In the genomic region with DNA sequence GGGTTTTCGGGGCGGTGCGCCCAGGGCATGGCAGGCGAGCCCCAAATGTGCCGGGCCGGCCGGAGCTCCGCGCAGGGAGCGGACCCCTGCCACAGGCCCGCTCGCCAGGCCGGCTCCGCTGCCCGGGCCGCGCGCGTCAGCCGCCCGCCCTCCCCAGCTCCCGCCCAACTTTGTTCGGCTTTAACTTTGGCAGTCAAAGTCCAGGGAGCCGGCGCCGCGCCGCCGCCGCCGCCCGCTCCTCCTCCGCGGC, we compare ENCODE assay signal across 8 cellular contexts. TPM values are rescaled to one million over a fixed set of nuclear protein-coding genes. Genes with fewer than 3 reads are reported as not detected.
DNase-seq lines count a peak whose midpoint lies in the region; ATAC-seq, FAIRE-seq and TF ChIP-seq lines count a peak whose summit lies in the region.

No MANE protein-coding gene starts in this region.

- peak overlapping the region; percentile 94 for H3K27ac Mint-ChIP-seq in activated CD8-positive, alpha-beta T cell treated with anti-CD3 and anti-CD28 coated beads for 36 hours
- peak overlapping the region; percentile 80 to 99 (median 94) for H3K27ac Mint-ChIP-seq in naive thymus-derived CD4-positive, alpha-beta T cell

- intact Hi-C loops in activated CD8-positive, alpha-beta T cell treated with anti-CD3 and anti-CD28 coated beads for 36 hours (cut with micrococcal nuclease): no loop called here
- intact Hi-C loops in esophagus squamous epithelium (cut with DNase I): no loop called here
- intact Hi-C loops in naive thymus-derived CD4-positive, alpha-beta T cell (cut with micrococcal nuclease): loop anchor here (1.0 to 10.0 kb wide), 21 partner anchors 9 to 1989 kb away; a partner anchor contains a TSS

- WGBS in esophagus squamous epithelium, 2 donors: no CpG with 5 or more reads among the region's 34 CpGs

- peak overlapping the region; percentile 92 to 97 (median 94) for H3K27ac ChIP-seq in esophagus squamous epithelium
- peak overlapping the region; percentile 96 for H3K27ac ChIP-seq in naive thymus-derived CD4-positive, alpha-beta T cell (ENCODE audit: low read depth, low read length)

- H3K27me3 ChIP-seq in BE2C (no peaks in the 10 kb centered on the region), esophagus squamous epithelium (no peaks in the 10 kb centered on the region)
- H3K27me3 ChIP-seq in naive thymus-derived CD4-positive, alpha-beta T cell (ENCODE audit: control insufficient read depth in 2 of 2, insufficient read depth in 2 of 2, low read length in 2 of 2): no peaks in the 10 kb centered on the region

- H3K9me3 ChIP-seq in BE2C (no peaks in the 10 kb centered on the region), esophagus squamous epithelium (no peaks in the 10 kb centered on the region)
- no peaks in the 10 kb centered on the region for H3K9me3 ChIP-seq in naive thymus-derived CD4-positive, alpha-beta T cell (ENCODE audit: control insufficient read depth in 2 of 3, low read length in 3 of 3)

- TF ChIP-seq CTCF in BE2C (IDR thresholded peaks at IDR 0.05; ENCODE audit: low read depth, low read length): no peak
- no peak for TF ChIP-seq CTCF in activated CD8-positive, alpha-beta T cell treated with anti-CD3 and anti-CD28 coated beads for 36 hours (IDR thresholded peaks at IDR 0.05)
- peak in 1 of 6 experiments; percentile 1 for TF ChIP-seq CTCF in esophagus squamous epithelium (IDR thresholded peaks at IDR 0.05)

- peak overlapping the region; percentile 84 for H3K4me3 Mint-ChIP-seq in activated CD8-positive, alpha-beta T cell treated with anti-CD3 and anti-CD28 coated beads for 36 hours
- peak overlapping the region; percentile 90 to 97 (median 95) for H3K4me3 Mint-ChIP-seq in naive thymus-derived CD4-positive, alpha-beta T cell

- CTCF ChIA-PET in activated CD8-positive, alpha-beta T cell treated with anti-CD3 and anti-CD28 coated beads for 36 hours (lab: Charles Lee): interaction anchor here (1.0 to 2.6 kb wide), 7 partner anchors 57 to 160 kb away, joined by 3 to 9 read pairs (median 5); no protein-coding TSS in a partner anchor
- CTCF ChIA-PET in naive thymus-derived CD4-positive, alpha-beta T cell (lab: Charles Lee): interaction anchor here (0.8 to 1.7 kb wide), 5 partner anchors 72 to 160 kb away, joined by 3 to 11 read pairs (median 4); no protein-coding TSS in a partner anchor

- peaks cover 23% of the 10 kb centered on the region for H3K36me3 Mint-ChIP-seq in activated CD8-positive, alpha-beta T cell treated with anti-CD3 and anti-CD28 coated beads for 36 hours (ENCODE audit: low read depth)
- peaks cover 0 to 15% (median 11%) of the 10 kb centered on the region in 5 donors for H3K36me3 Mint-ChIP-seq in naive thymus-derived CD4-positive, alpha-beta T cell

- POLR2A ChIA-PET in activated CD8-positive, alpha-beta T cell treated with anti-CD3 and anti-CD28 coated beads for 36 hours (lab: Charles Lee): interaction anchor here (0.6 to 1.6 kb wide), 9 partner anchors 23 to 289 kb away, joined by 3 to 7 read pairs (median 3); no protein-coding TSS in a partner anchor
- POLR2A ChIA-PET in naive thymus-derived CD4-positive, alpha-beta T cell (lab: Charles Lee): interaction anchor here (0.6 to 4.1 kb wide), 21 partner anchors 8 to 632 kb away, joined by 3 to 16 read pairs (median 3); a partner anchor contains a TSS

- ATAC-seq in HG03175 (IDR thresholded peaks at IDR 0.05; ENCODE audit: unreplicated experiment): peak; percentile 34
- ATAC-seq in activated CD8-positive, alpha-beta T cell treated with anti-CD3 and anti-CD28 coated beads for 36 hours: peak; percentile 45
- peak; percentile 47 for ATAC-seq in naive thymus-derived CD4-positive, alpha-beta T cell

- H3K4me1 ChIP-seq in BE2C (no peaks in the 10 kb centered on the region), esophagus squamous epithelium (peaks cover 0 to 35% (median 10%) of the 10 kb centered on the region in 3 donors)
- peaks cover 6 to 13% of the 10 kb centered on the region in 2 donors for H3K4me1 ChIP-seq in naive thymus-derived CD4-positive, alpha-beta T cell (ENCODE audit: control insufficient read depth in 2 of 2, insufficient read depth in 2 of 2, low read length in 2 of 2)

- no peaks in the 10 kb centered on the region for H3K27me3 Mint-ChIP-seq in activated CD8-positive, alpha-beta T cell treated with anti-CD3 and anti-CD28 coated beads for 36 hours
- peaks cover 0 to 7% (median 0%) of the 10 kb centered on the region in 5 donors for H3K27me3 Mint-ChIP-seq in naive thymus-derived CD4-positive, alpha-beta T cell

- DNase-seq in BE2C (peak; percentile 40), GM19239 (ENCODE audit: insufficient read length, low spot score) (peak; percentile 36), esophagus squamous epithelium (lab: John Stamatoyannopoulos, UW) (no peak), NCI-H748 treated with DMSO at 0.1 percent for 48 hours (lab: John Stamatoyannopoulos, UW) (no peak), SW 1271 (lab: John Stamatoyannopoulos, UW) (no peak)
- DNase-seq in activated CD8-positive, alpha-beta T cell treated with anti-CD3 and anti-CD28 coated beads for 36 hours: no peak
- peak in 1 of 9 donors; percentile 23 for DNase-seq in naive thymus-derived CD4-positive, alpha-beta T cell

- TF ChIP-seq POLR2A in esophagus squamous epithelium (IDR thresholded peaks at IDR 0.05): no peak

- no peaks in the 10 kb centered on the region for H3K9me3 Mint-ChIP-seq in activated CD8-positive, alpha-beta T cell treated with anti-CD3 and anti-CD28 coated beads for 36 hours
- no peaks in the 10 kb centered on the region for H3K9me3 Mint-ChIP-seq in naive thymus-derived CD4-positive, alpha-beta T cell

- H3K36me3 ChIP-seq in BE2C (no peaks in the 10 kb centered on the region), esophagus squamous epithelium (peaks cover 0 to 26% (median under 1%) of the 10 kb centered on the region in 3 donors)
- H3K36me3 ChIP-seq in naive thymus-derived CD4-positive, alpha-beta T cell (ENCODE audit: control insufficient read depth in 2 of 3, insufficient read depth in 3 of 3, low read length in 3 of 3): peaks cover 0 to 24% (median 11%) of the 10 kb centered on the region in 3 experiments

- H3K4me3 ChIP-seq in BE2C (ENCODE audit: low read depth, low read length) (peak overlapping the region; percentile 79), esophagus squamous epithelium (peak overlapping the region; percentile 76 to 88 (median 80))
- peak overlapping the region; percentile 87 for H3K4me3 ChIP-seq in naive thymus-derived CD4-positive, alpha-beta T cell (ENCODE audit: low read length)

- H3K4me1 Mint-ChIP-seq in activated CD8-positive, alpha-beta T cell treated with anti-CD3 and anti-CD28 coated beads for 36 hours (ENCODE audit: low read depth): peaks cover 22% of the 10 kb centered on the region
- H3K4me1 Mint-ChIP-seq in naive thymus-derived CD4-positive, alpha-beta T cell: peaks cover 17 to 37% (median 30%) of the 10 kb centered on the region in 7 donors

- no peak for FAIRE-seq in GM19239 (lab: Jason Lieb, UNC)

RNA-seq across cellular contexts. Expression of a gene that starts 0.5 kb away (rescaled TPM):
- 0.91 TPM for polyA plus RNA-seq in BE2C (2012; ENCODE audit: insufficient read depth, insufficient read length, low read depth)
- 1 to 10 TPM; 8.3 to 8.4 TPM for total RNA-seq in activated CD8-positive, alpha-beta T cell treated with anti-CD3 and anti-CD28 coated beads for 36 hours
- 10 to 100 TPM in 2 of 4 donors, 1 to 10 TPM in 2; 5.7 to 12.5 (median 10.5) TPM for total RNA-seq in esophagus squamous epithelium
- total RNA-seq in naive thymus-derived CD4-positive, alpha-beta T cell: 10 to 100 TPM in 4 of 5 experiments, 1 to 10 TPM in 1; 9.8 to 25.7 (median 15.4) TPM
- 1 to 10 TPM; 4.8 to 7.6 TPM for polyA plus RNA-seq in naive thymus-derived CD4-positive, alpha-beta T cell

Comparison
In these comparisons a context has a peak if more than half of its experiments do, and no peak if none do; other contexts are left out.
1. DNase-seq: peak in BE2C (single experiment) and GM19239 (single experiment); none in activated CD8-positive, alpha-beta T cell treated with anti-CD3 and anti-CD28 coated beads for 36 hours (single experiment), esophagus squamous epithelium (single experiment), NCI-H748 treated with DMSO at 0.1 percent for 48 hours (single experiment) and SW 1271 (0 of 2).
2. intact Hi-C loops: an anchor here in naive thymus-derived CD4-positive, alpha-beta T cell (1.0 to 10.0 kb wide); none called in activated CD8-positive, alpha-beta T cell treated with anti-CD3 and anti-CD28 coated beads for 36 hours and esophagus squamous epithelium.
3. Peak in every context shown above with its lines, with median percentiles within 50 percentile points of each other: H3K4me3 ChIP-seq and ATAC-seq.